Comparison of ENCODE assay signal across 10 cellular contexts in genomic region chr4:41146716-41147506, GRCh38.
A peak's percentile ranks its signal among the peaks of the same experiment; 100 is the strongest.
DNase-seq lines count a peak whose midpoint lies in the region; ATAC-seq, FAIRE-seq and TF ChIP-seq lines count a peak whose summit lies in the region.
"Had no signal": no experiment of that assay in that cellular context is flagged by ENCODE, and none has a peak within 500 bp of the region (broad histone marks: within the 10 kb centered on the region; RNA-seq: fewer than 3 reads in every experiment).

No MANE protein-coding gene starts in this region.

- H3K4me1 ChIP-seq in small intestine (ENCODE audit: control insufficient read depth in 2 of 2, insufficient read depth in 1 of 2, low read depth in 1 of 2, low read length in 1 of 2): peaks cover 0 to 5% of the 10 kb centered on the region in 2 donors

- TF ChIP-seq POLR2A in erythroblast (IDR thresholded peaks at IDR 0.05; ENCODE audit: low read length): no peak

- intact Hi-C loops in Right ventricle myocardium superior (cut with DNase I): no loop called here

- no peaks in the 10 kb centered on the region for H3K27me3 ChIP-seq in small intestine (ENCODE audit: control insufficient read depth in 2 of 2, insufficient read depth in 2 of 2, low read length in 2 of 2)

- H3K9me3 ChIP-seq in small intestine (ENCODE audit: control insufficient read depth, low read depth): no peaks in the 10 kb centered on the region

- H3K27ac ChIP-seq in small intestine (ENCODE audit: low read depth in 1 of 2, low read length in 1 of 2): no peak overlapping the region

- FAIRE-seq in small intestine (lab: Jason Lieb, UNC): no peak

- ATAC-seq in Right ventricle myocardium superior (ENCODE audit: poor library complexity): peak; percentile 28

- H3K36me3 ChIP-seq in small intestine (ENCODE audit: control insufficient read depth in 2 of 2, insufficient read depth in 2 of 2, low read length in 2 of 2): no peaks in the 10 kb centered on the region

- H3K4me3 ChIP-seq in small intestine (ENCODE audit: low read depth in 1 of 2, low read length in 2 of 2): no peak overlapping the region

- WGBS in small intestine, 3 donors: 76 to 92% (median 91%) methylated on average over 14 of the region's 14 CpGs

- peak; percentile 50 for DNase-seq in EL
- peak; percentile 76 for DNase-seq in amniotic epithelial cell (ENCODE audit: low read depth)
- DNase-seq in Right ventricle myocardium superior: no peak
- DNase-seq in pons (ENCODE audit: low spot score): peak; percentile 95
- no peak for DNase-seq in activated CD4-positive, alpha-beta T cell treated with anti-CD3 and anti-CD28 coated beads for 48 hours
- DNase-seq in erythroblast (lab: John Stamatoyannopoulos, UW): no peak
- no peak for DNase-seq in small intestine
- no peak for DNase-seq in NCI-H1417 (lab: John Stamatoyannopoulos, UW)
- DNase-seq: H7, NCI-H1417 treated with DMSO at 0.1 percent for 48 hours had no signal

Comparison
In these comparisons a context has a peak if more than half of its experiments do, and no peak if none do; other contexts are left out.
1. DNase-seq: peak in EL (single experiment), amniotic epithelial cell (single experiment) and pons (single experiment); none in Right ventricle myocardium superior (single experiment), activated CD4-positive, alpha-beta T cell treated with anti-CD3 and anti-CD28 coated beads for 48 hours (single experiment), erythroblast (0 of 2), small intestine (single experiment) and NCI-H1417 (0 of 3).